In the genomic region with DNA sequence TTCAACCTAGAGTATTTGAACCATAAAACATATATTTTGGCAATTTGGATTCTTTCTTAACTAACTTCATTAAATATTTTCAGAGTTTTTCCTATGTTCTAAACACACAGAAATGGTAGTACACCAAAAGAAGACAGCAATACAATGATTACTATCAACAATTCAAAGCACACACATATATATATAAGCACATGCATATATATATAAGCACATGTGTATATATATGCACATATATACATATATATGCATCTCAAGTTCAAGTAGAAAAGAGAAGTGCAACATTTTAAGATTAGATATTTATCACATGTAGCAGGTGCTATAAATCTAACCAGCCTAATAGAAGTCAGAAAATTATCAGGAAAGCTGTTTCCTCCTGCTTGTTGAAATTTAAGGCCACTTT, we compare ENCODE assay signal across 10 cellular contexts.
"Had no signal": no experiment of that assay in that cellular context is flagged by ENCODE, and none has a peak within 500 bp of the region (broad histone marks: within the 10 kb centered on the region; RNA-seq: fewer than 3 reads in every experiment).

No MANE protein-coding gene starts in this region.

- H3K4me3 ChIP-seq: GM23248, GM23338, HAP-1 had no signal

- H3K27ac Mint-ChIP-seq: GM23338, H9, HFFc6 had no signal

- H2AFZ ChIP-seq: GM23248, GM23338 had no signal

- ATAC-seq: GM23338, HCT116 had no signal

- H3K36me3 ChIP-seq: HAP-1 had no signal

- FAIRE-seq: H1, H54 had no signal

- H3K4me1 Mint-ChIP-seq: GM23338, H9 had no signal

- H3K27ac ChIP-seq: GM23248 had no signal

- DNase-seq: GM23248, GOT3, H7, H9, HFFc6 had no signal

- H3K4me2 ChIP-seq: GM23338 had no signal

- H3K9me3 ChIP-seq: HAP-1 had no signal

- H3K4me3 Mint-ChIP-seq: GM23338, H9, HFFc6 had no signal

- H3K4me1 ChIP-seq: HAP-1 had no signal

- H3K9ac ChIP-seq: GM23248 had no signal
